ENCODE assay signal across 24 cellular contexts in genomic region chr2:174527101-174527721, GRCh38. TPM values are rescaled to one million over a fixed set of nuclear protein-coding genes. Genes with fewer than 3 reads are reported as not detected.
"Had no signal": no experiment of that assay in that cellular context is flagged by ENCODE, and none has a peak within 500 bp of the region (broad histone marks: within the 10 kb centered on the region; RNA-seq: fewer than 3 reads in every experiment).

No MANE protein-coding gene starts in this region.

- H3K27ac ChIP-seq: HL-60, SJSA1 had no signal

- H3K27me3 ChIP-seq: SJSA1 had no signal

- H3K9me3 ChIP-seq: SJSA1, SK-N-SH had no signal

- DNase-seq: IMR-90, Karpas-422, KG1, MM.1S, NCI-H1092 treated with DMSO at 0.1 percent for 48 hours, NCI-H1436, NCI-H187, NCI-H2029, NCI-H2081 treated with DMSO at 0.1 percent for 48 hours, NCI-H2171, NCI-H226, NCI-H446, NCI-H510A, NCI-H524 treated with DMSO at 0.1 percent for 48 hours, NCI-H69, NCI-H774, Right ventricle myocardium superior, RPMI8226, SIG-M5, SK-N-SH had no signal

- FAIRE-seq: RCC 7860 had no signal

- H3K9ac ChIP-seq: SK-N-SH had no signal

- H3K4me2 ChIP-seq: SK-N-SH had no signal

- H3K4me3 ChIP-seq: SJSA1 had no signal

- H3K36me3 ChIP-seq: SJSA1 had no signal

RNA-seq across cellular contexts. Expression of gene GPR155, which starts 40.4 kb away (rescaled TPM):
- total RNA-seq: HT-29 had no signal
